In the genomic region with DNA sequence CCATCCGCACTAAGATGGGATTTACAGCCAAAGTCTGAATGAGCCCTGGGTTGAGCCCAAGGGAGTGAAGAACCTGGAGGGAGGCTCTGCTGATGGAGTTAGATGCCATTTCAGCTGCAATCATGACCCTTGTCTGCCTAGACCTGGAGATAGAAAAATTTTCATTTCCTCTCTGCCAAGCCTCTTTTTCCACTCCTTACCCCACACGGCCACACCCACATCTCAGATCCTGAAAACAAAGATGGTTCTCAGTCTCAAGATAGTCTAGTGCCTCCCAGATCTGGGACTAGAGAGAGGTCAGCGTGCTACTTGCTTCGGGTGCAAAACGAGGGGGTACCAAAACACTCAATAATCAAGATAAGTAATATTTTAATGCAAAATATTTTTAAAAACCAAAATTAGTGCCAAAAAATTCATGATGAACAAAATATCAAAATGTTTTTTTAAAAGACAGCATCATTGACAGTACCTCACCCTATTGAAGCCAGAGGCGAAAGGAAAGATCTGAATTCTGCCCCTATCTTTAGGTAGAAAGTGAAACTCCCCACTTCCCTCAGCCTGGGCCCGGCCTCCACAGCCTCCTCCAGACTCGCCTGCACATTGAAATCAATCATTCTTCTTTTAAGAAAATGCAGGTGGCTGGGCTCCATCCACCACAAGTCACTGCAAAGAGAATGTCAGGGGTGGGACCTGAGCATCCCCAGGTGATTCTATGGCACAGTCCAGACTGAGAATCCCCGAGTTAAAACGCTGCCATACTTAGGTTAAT, we compare ENCODE assay signal across 1 cellular context.
TF ChIP-seq lines count a peak whose summit lies in the region.

No MANE protein-coding gene starts in this region.

TF ChIP-seq in GM12878, 131 proteins besides CTCF, POLR2A, EP300 and RAD21:
- peak; percentile 53; the same call in 1 of the 2 replicates for TF ChIP-seq SPI1 (IDR thresholded peaks at IDR 0.05; ENCODE audit: borderline replicate concordance, insufficient read depth, low read depth, low read length)
- no peak for TF ChIP-seq ZNF622 (IDR thresholded peaks at IDR 0.05)
